Comparison of ENCODE assay signal across 11 cellular contexts in genomic region chr17:64200080-64201042, GRCh38.
A peak's percentile ranks its signal among the peaks of the same experiment; 100 is the strongest.
DNase-seq lines count a peak whose midpoint lies in the region; ATAC-seq and TF ChIP-seq lines count a peak whose summit lies in the region.
"Had no signal": no experiment of that assay in that cellular context is flagged by ENCODE, and none has a peak within 500 bp of the region (broad histone marks: within the 10 kb centered on the region; RNA-seq: fewer than 3 reads in every experiment).

No MANE protein-coding gene starts in this region.

- no peak overlapping the region for H2AFZ ChIP-seq in neural progenitor cell (replicated peaks)

- H3F3A ChIP-seq in neural progenitor cell (ENCODE audit: low read depth) = no peaks in the 10 kb centered on the region

- H3K27me3 ChIP-seq in neural progenitor cell = no peaks in the 10 kb centered on the region

- H3K27me3 Mint-ChIP-seq in type B pancreatic cell = no peaks in the 10 kb centered on the region
- no peaks in the 10 kb centered on the region for H3K27me3 Mint-ChIP-seq in neural progenitor cell (ENCODE audit: insufficient read depth, low read depth)

- no peak overlapping the region for H3K27ac ChIP-seq in neural progenitor cell

- no peak overlapping the region for H3K9ac ChIP-seq in neural progenitor cell

- peaks cover 1% of the 10 kb centered on the region for H3K4me1 ChIP-seq in neural progenitor cell

- no peaks in the 10 kb centered on the region for H3K9me3 ChIP-seq in neural progenitor cell (ENCODE audit: low read depth)

- no peak overlapping the region for H3K4me2 ChIP-seq in neural progenitor cell

- H3K4me1 Mint-ChIP-seq in type B pancreatic cell (ENCODE audit: unreplicated experiment) (peaks cover 33% of the 10 kb centered on the region), neural progenitor cell (peaks cover 26% of the 10 kb centered on the region)

- no peak overlapping the region for H3K4me3 ChIP-seq in neural progenitor cell

- H3K36me3 Mint-ChIP-seq in type B pancreatic cell (no peaks in the 10 kb centered on the region), neural progenitor cell (no peaks in the 10 kb centered on the region)

- no peaks in the 10 kb centered on the region for H3K79me2 ChIP-seq in neural progenitor cell (ENCODE audit: low read depth)

- TF ChIP-seq CTCF in type B pancreatic cell (conservative IDR thresholded peaks at IDR 0.05) (no peak), neural progenitor cell (IDR thresholded peaks at IDR 0.05) (no peak)

- DNase-seq in Right ventricle myocardium inferior (ENCODE audit: missing footprints) (no peak), cardiac septum (ENCODE audit: low spot score) (no peak), RPMI7951 (ENCODE audit: low read depth) (peak; percentile 54), fibroblast of peridontal ligament (ENCODE audit: extremely low read depth) (peak; percentile 68), type B pancreatic cell (ENCODE audit: extremely low spot score, unreplicated experiment) (no peak), neural progenitor cell (ENCODE audit: low spot score) (no peak), posterior vena cava (ENCODE audit: low spot score) (no peak), NCI-H345 (lab: John Stamatoyannopoulos, UW) (no peak)
- DNase-seq: central memory CD4-positive, alpha-beta T cell; COR-L47; kidney had no signal

- intact Hi-C loops in Right ventricle myocardium inferior (cut with DNase I) (no loop called here), cardiac septum (cut with DNase I) (no loop called here), posterior vena cava (cut with DNase I) (no loop called here)

- no peaks in the 10 kb centered on the region for H3K36me3 ChIP-seq in neural progenitor cell

- H3K4me3 Mint-ChIP-seq in type B pancreatic cell (no peak overlapping the region), neural progenitor cell (no peak overlapping the region)

- ATAC-seq in Right ventricle myocardium inferior = peak; percentile 42

- H4K20me1 ChIP-seq in neural progenitor cell (ENCODE audit: low read depth) = peaks cover 10% of the 10 kb centered on the region

- H3K9me3 Mint-ChIP-seq in type B pancreatic cell (no peaks in the 10 kb centered on the region), neural progenitor cell (peaks cover 3% of the 10 kb centered on the region)

- H3K27ac Mint-ChIP-seq in type B pancreatic cell (peak overlapping the region; percentile 61), neural progenitor cell (no peak overlapping the region)

Comparison
In these comparisons a context has a peak if more than half of its experiments do, and no peak if none do; other contexts are left out.
1. DNase-seq: peak in RPMI7951 (single experiment) and fibroblast of peridontal ligament (single experiment); none in Right ventricle myocardium inferior (single experiment), cardiac septum (single experiment), type B pancreatic cell (single experiment), neural progenitor cell (single experiment), posterior vena cava (single experiment) and NCI-H345 (single experiment).